18 cellular contexts compared by ENCODE assay signal in the genomic region with DNA sequence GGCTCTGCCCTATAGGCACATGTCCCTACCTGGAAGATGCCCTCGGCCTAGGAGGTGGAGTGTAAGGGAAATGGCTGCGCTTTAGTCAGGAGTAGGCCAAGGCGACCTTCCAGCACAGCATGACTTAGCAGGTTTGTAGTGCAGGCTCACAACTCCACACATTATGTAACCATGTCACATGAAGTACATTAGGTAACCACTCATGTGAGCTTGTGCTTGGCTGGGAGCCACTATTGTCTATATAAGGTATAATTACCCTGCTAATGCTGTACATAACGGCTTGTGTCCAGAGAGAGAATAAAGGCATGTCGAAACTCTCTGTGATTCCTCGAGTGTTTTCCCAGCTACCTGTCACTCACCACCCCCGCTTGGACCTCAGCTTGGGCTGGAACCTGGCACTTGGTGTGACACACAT.
DNase-seq lines count a peak whose midpoint lies in the region; ATAC-seq and TF ChIP-seq lines count a peak whose summit lies in the region.
"Had no signal": no experiment of that assay in that cellular context is flagged by ENCODE, and none has a peak within 500 bp of the region (broad histone marks: within the 10 kb centered on the region; RNA-seq: fewer than 3 reads in every experiment).

No MANE protein-coding gene starts in this region.

- intact Hi-C loops in activated naive CD4-positive, alpha-beta T cell treated with anti-CD3 and anti-CD28 coated beads for 36 hours (cut with micrococcal nuclease) = no loop called here
- intact Hi-C loops in uterus (cut with DNase I; ENCODE audit: low total_unique reads) = no loop called here

- H3K4me1 ChIP-seq in mesendoderm (ENCODE audit: control insufficient read depth, low read depth, low read length) (no peaks in the 10 kb centered on the region), uterus (no peaks in the 10 kb centered on the region)
- H3K4me1 ChIP-seq: ascending aorta, pancreas had no signal

- no peak overlapping the region for H3K9ac ChIP-seq in mesendoderm (ENCODE audit: low read length)

- no peak overlapping the region for H2AK5ac ChIP-seq in mesendoderm (ENCODE audit: low read length)

- ATAC-seq in activated naive CD4-positive, alpha-beta T cell treated with anti-CD3 and anti-CD28 coated beads, Interleukin-2, amount 50 U/mL, for 72 hours = no peak
- ATAC-seq in T-helper 17 cell = no peak
- ATAC-seq in GM21447 (IDR thresholded peaks at IDR 0.05; ENCODE audit: unreplicated experiment) = no peak
- ATAC-seq in GM18870 (IDR thresholded peaks at IDR 0.05; ENCODE audit: unreplicated experiment) = no peak
- ATAC-seq: naive thymus-derived CD4-positive, alpha-beta T cell; pancreas had no signal

- H3K27ac ChIP-seq in mesendoderm (ENCODE audit: low read depth, low read length) (no peak overlapping the region), uterus (no peak overlapping the region)
- H3K27ac ChIP-seq: ascending aorta, pancreas, thoracic aorta had no signal

- CTCF ChIA-PET in activated naive CD4-positive, alpha-beta T cell treated with anti-CD3 and anti-CD28 coated beads for 36 hours (lab: Charles Lee) = interaction anchor here (0.7 to 1.4 kb wide), 3 partner anchors 12 to 21 kb away, joined by 3 read pairs; no protein-coding TSS in a partner anchor

- no peak for TF ChIP-seq POLR2A in uterus (IDR thresholded peaks at IDR 0.05)

- no CpG with 5 or more reads among the region's 7 CpGs for WGBS in mesendoderm (ENCODE audit: extremely low coverage, insufficient coverage, low lambda C conversion rate)

- no peak overlapping the region for H3K4me2 ChIP-seq in mesendoderm (ENCODE audit: low read length)

- no peak overlapping the region for H3K23ac ChIP-seq in mesendoderm (ENCODE audit: low read length)

- no peak overlapping the region for H2BK5ac ChIP-seq in mesendoderm (ENCODE audit: low read length)

- TF ChIP-seq CTCF in uterus (IDR thresholded peaks at IDR 0.05) = no peak

- no peak overlapping the region for H3K4ac ChIP-seq in mesendoderm (ENCODE audit: low read depth, low read length)

- peak overlapping the region; percentile 50 for H3K27ac Mint-ChIP-seq in activated naive CD4-positive, alpha-beta T cell treated with anti-CD3 and anti-CD28 coated beads for 36 hours
- H3K27ac Mint-ChIP-seq in activated naive CD4-positive, alpha-beta T cell treated with anti-CD3 and anti-CD28 coated beads, Interleukin-2, amount 50 U/mL, for 72 hours = no peak overlapping the region
- peak overlapping the region; percentile 3 for H3K27ac Mint-ChIP-seq in T-helper 17 cell
- H3K27ac Mint-ChIP-seq: IgD-negative memory B cell had no signal

- H2BK120ac ChIP-seq in mesendoderm (ENCODE audit: low read depth, low read length) = no peak overlapping the region

- no peaks in the 10 kb centered on the region for H3K36me3 ChIP-seq in mesendoderm (ENCODE audit: control insufficient read depth, insufficient read depth, low read length)
- H3K36me3 ChIP-seq in uterus = no peaks in the 10 kb centered on the region
- H3K36me3 ChIP-seq: ascending aorta, pancreas, thoracic aorta had no signal

- H3K27me3 ChIP-seq in mesendoderm (ENCODE audit: insufficient read depth, low read length, poor library complexity) (no peaks in the 10 kb centered on the region), uterus (no peaks in the 10 kb centered on the region)
- H3K27me3 ChIP-seq: ascending aorta, pancreas had no signal

- no peak overlapping the region for H3K4me3 ChIP-seq in Jurkat, Clone E6-1 (ENCODE audit: low read length)
- H3K4me3 ChIP-seq in mesendoderm (ENCODE audit: low read length) = no peak overlapping the region
- no peak overlapping the region for H3K4me3 ChIP-seq in uterus
- H3K4me3 ChIP-seq: ascending aorta, pancreas, thoracic aorta had no signal

- no peak overlapping the region for H2BK15ac ChIP-seq in mesendoderm (replicated peaks; ENCODE audit: low read depth)

- H3K36me3 Mint-ChIP-seq in activated naive CD4-positive, alpha-beta T cell treated with anti-CD3 and anti-CD28 coated beads for 36 hours (ENCODE audit: low read depth) = peaks cover 21% of the 10 kb centered on the region
- peaks cover 10 to 51% of the 10 kb centered on the region in 2 donors for H3K36me3 Mint-ChIP-seq in activated naive CD4-positive, alpha-beta T cell treated with anti-CD3 and anti-CD28 coated beads, Interleukin-2, amount 50 U/mL, for 72 hours
- H3K36me3 Mint-ChIP-seq in T-helper 17 cell (ENCODE audit: low read depth) = no peaks in the 10 kb centered on the region

- H4K8ac ChIP-seq in mesendoderm (ENCODE audit: low read depth, low read length) = no peak overlapping the region

- no peaks in the 10 kb centered on the region for H3K27me3 Mint-ChIP-seq in activated naive CD4-positive, alpha-beta T cell treated with anti-CD3 and anti-CD28 coated beads for 36 hours (ENCODE audit: low read depth)
- H3K27me3 Mint-ChIP-seq in T-helper 17 cell = no peaks in the 10 kb centered on the region
- H3K27me3 Mint-ChIP-seq: activated CD4-positive, alpha-beta memory T cell treated with anti-CD3 and anti-CD28 coated beads for 36 hours; IgD-negative memory B cell; naive thymus-derived CD4-positive, alpha-beta T cell had no signal

- H3K9me3 Mint-ChIP-seq in activated naive CD4-positive, alpha-beta T cell treated with anti-CD3 and anti-CD28 coated beads for 36 hours = peaks cover 10% of the 10 kb centered on the region
- H3K9me3 Mint-ChIP-seq in activated naive CD4-positive, alpha-beta T cell treated with anti-CD3 and anti-CD28 coated beads, Interleukin-2, amount 50 U/mL, for 72 hours = peaks cover 8 to 10% of the 10 kb centered on the region in 2 donors
- H3K9me3 Mint-ChIP-seq: IgD-negative memory B cell had no signal

- DNase-seq in activated naive CD4-positive, alpha-beta T cell treated with anti-CD3 and anti-CD28 coated beads for 36 hours = no peak
- no peak for DNase-seq in activated naive CD4-positive, alpha-beta T cell treated with anti-CD3 and anti-CD28 coated beads, Interleukin-2, amount 50 U/mL, for 72 hours (ENCODE audit: low spot score in 2 of 2)
- peak; percentile 8 for DNase-seq in Jurkat, Clone E6-1 (ENCODE audit: low read depth, low spot score)
- DNase-seq in T-helper 17 cell = no peak
- peak; percentile 13 for DNase-seq in mesendoderm
- DNase-seq in uterus = no peak
- DNase-seq: activated CD4-positive, alpha-beta memory T cell treated with anti-CD3 and anti-CD28 coated beads for 36 hours; NCI-H1436; NCI-H446; small intestine; stimulated activated CD4-positive, alpha-beta T cell treated with anti-CD3 and anti-CD28 coated beads, Interleukin-4, amount 100 ng/mL, for 4 hours had no signal

- no peak overlapping the region for H3K4me3 Mint-ChIP-seq in activated naive CD4-positive, alpha-beta T cell treated with anti-CD3 and anti-CD28 coated beads for 36 hours
- peak overlapping the region; percentile 19 for H3K4me3 Mint-ChIP-seq in T-helper 17 cell

- no peak overlapping the region for H3K56ac ChIP-seq in mesendoderm (ENCODE audit: low read length)

- no peaks in the 10 kb centered on the region for H3K79me1 ChIP-seq in mesendoderm (ENCODE audit: low read length)

- H3K18ac ChIP-seq in mesendoderm (ENCODE audit: low read length) = no peak overlapping the region

- H3K9me3 ChIP-seq in T-helper 17 cell (ENCODE audit: control insufficient read depth, low read length, poor library complexity, severe bottlenecking) = no peaks in the 10 kb centered on the region
- H3K9me3 ChIP-seq in uterus = no peaks in the 10 kb centered on the region
- H3K9me3 ChIP-seq: ascending aorta, pancreas had no signal

- H4K5ac ChIP-seq in mesendoderm (ENCODE audit: low read length) = no peak overlapping the region

- peaks cover 46% of the 10 kb centered on the region for H3K4me1 Mint-ChIP-seq in activated naive CD4-positive, alpha-beta T cell treated with anti-CD3 and anti-CD28 coated beads for 36 hours (ENCODE audit: low read depth)
- H3K4me1 Mint-ChIP-seq in T-helper 17 cell = no peaks in the 10 kb centered on the region
- H3K4me1 Mint-ChIP-seq: IgD-negative memory B cell had no signal

- no peaks in the 10 kb centered on the region for H3K79me2 ChIP-seq in mesendoderm (ENCODE audit: control insufficient read depth, insufficient read depth, low read length)

Comparison
In these comparisons a context has a peak if more than half of its experiments do, and no peak if none do; other contexts are left out.
1. H3K27ac Mint-ChIP-seq: peak in activated naive CD4-positive, alpha-beta T cell treated with anti-CD3 and anti-CD28 coated beads for 36 hours (single experiment) and T-helper 17 cell (single experiment); none in activated naive CD4-positive, alpha-beta T cell treated with anti-CD3 and anti-CD28 coated beads, Interleukin-2, amount 50 U/mL, for 72 hours (0 of 2).
2. DNase-seq: peak in Jurkat, Clone E6-1 (single experiment) and mesendoderm (single experiment); none in activated naive CD4-positive, alpha-beta T cell treated with anti-CD3 and anti-CD28 coated beads for 36 hours (single experiment), activated naive CD4-positive, alpha-beta T cell treated with anti-CD3 and anti-CD28 coated beads, Interleukin-2, amount 50 U/mL, for 72 hours (0 of 2), T-helper 17 cell (0 of 3) and uterus (0 of 2).